Comparison of ENCODE assay signal across 1 cellular context in the genomic region with DNA sequence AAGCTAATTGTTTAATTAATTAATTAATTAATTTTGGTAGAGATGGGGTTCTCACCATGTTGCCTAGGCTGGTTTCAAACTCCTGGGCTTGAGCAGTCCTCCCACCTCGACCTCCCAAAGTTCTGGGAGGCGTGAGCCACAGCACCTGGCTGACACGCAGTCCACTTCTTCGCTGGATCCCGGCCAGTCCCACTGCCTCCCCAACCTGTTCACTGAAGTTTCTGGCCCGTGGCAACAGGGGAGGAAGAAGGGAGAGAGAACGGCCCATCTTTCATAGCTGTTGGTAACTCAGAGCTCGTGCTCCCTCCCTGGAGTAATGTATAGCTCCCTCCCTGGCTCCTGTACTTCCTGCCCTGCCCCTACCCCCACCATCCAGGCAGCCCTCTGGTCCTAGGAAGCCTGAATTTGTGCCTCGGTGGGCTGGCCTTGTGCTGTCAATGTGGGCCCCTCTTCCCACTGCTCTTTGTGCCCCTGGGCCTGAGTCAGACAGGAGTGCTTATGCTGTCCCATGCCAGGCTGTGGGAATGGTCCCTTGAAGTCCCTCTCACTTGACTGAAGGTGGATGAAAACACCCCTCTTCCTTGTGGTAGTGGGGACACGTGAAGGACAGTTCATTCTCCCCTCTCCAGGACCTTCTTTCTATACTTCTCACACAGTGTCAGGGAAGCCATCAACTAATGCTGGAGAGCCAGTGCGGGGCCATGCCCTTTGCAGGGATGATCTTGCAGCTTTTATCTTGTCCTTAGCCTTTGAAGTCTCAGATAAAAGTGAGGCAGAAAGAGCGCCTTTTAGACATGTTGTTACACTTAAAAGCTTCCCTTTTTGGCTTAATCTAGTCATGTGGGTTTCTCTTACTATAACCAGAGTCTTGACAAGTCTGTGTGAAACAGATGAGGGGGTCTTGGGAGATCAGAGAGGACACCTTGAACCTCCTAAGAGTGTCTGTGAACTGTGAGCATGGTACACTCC.
TF ChIP-seq lines count a peak whose summit lies in the region.

No MANE protein-coding gene starts in this region.

TF ChIP-seq in GM12878, 131 proteins besides CTCF, POLR2A, EP300 and RAD21:
- TF ChIP-seq, protein P1, sequence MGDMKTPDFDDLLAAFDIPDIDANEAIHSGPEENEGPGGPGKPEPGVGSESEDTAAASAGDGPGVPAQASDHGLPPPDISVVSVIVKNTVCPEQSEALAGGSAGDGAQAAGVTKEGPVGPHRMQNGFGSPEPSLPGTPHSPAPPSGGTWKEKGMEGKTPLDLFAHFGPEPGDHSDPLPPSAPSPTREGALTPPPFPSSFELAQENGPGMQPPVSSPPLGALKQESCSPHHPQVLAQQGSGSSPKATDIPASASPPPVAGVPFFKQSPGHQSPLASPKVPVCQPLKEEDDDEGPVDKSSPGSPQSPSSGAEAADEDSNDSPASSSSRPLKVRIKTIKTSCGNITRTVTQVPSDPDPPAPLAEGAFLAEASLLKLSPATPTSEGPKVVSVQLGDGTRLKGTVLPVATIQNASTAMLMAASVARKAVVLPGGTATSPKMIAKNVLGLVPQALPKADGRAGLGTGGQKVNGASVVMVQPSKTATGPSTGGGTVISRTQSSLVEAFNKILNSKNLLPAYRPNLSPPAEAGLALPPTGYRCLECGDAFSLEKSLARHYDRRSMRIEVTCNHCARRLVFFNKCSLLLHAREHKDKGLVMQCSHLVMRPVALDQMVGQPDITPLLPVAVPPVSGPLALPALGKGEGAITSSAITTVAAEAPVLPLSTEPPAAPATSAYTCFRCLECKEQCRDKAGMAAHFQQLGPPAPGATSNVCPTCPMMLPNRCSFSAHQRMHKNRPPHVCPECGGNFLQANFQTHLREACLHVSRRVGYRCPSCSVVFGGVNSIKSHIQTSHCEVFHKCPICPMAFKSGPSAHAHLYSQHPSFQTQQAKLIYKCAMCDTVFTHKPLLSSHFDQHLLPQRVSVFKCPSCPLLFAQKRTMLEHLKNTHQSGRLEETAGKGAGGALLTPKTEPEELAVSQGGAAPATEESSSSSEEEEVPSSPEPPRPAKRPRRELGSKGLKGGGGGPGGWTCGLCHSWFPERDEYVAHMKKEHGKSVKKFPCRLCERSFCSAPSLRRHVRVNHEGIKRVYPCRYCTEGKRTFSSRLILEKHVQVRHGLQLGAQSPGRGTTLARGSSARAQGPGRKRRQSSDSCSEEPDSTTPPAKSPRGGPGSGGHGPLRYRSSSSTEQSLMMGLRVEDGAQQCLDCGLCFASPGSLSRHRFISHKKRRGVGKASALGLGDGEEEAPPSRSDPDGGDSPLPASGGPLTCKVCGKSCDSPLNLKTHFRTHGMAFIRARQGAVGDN (IDR thresholded peaks at IDR 0.05) = 0 out of 2 replicates have a peak, but pooled peaks have one; percentile 15
- no peak for TF ChIP-seq MEF2A (IDR thresholded peaks at IDR 0.05; ENCODE audit: insufficient read depth, low read depth, low read length)
TF ChIP-seq in GM12878: peak in this region for 1.
